Comparison of ENCODE assay signal across 8 cellular contexts in the genomic region with DNA sequence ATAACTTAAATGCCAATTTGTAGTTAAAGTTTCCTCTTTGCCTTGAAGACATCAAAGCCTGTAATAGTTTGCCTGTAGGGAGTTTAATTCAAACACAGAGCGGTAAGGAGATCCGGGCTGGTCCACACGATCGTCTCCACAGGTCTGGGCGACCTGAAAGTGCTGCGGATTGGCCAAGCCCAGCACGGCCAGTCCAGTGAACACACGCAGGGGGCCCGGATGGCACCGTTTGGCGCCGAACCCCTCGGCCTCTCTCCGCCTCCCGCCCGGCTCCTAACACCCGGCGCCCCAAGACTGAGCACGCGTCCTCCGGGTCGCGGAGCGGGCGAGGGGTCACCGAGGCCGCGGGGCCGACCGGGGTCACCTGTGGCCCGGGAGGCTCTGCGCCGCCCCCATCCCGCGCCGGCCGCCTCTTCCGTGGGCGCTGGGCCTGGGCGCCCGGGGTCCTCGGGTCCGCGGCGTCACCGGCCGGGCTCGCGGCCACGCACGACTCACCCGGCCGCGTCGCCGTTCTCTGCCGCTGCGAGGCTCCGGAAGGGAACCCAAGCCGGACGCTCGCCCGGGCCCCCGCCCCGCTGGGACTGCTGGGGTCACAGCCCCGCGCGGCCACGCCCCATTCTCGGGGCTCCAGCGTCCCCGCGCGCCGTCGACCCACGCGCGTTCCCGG. TPM values are rescaled to one million over a fixed set of nuclear protein-coding genes. Genes with fewer than 3 reads are reported as not detected.
DNase-seq lines count a peak whose midpoint lies in the region; ATAC-seq, FAIRE-seq and TF ChIP-seq lines count a peak whose summit lies in the region.

No MANE protein-coding gene starts in this region.

- H3K27ac Mint-ChIP-seq in T-helper 17 cell, result peak overlapping the region; percentile 66
- H3K27ac Mint-ChIP-seq in astrocyte (ENCODE audit: unreplicated experiment), result peak overlapping the region; percentile 77

- no peaks in the 10 kb centered on the region for H3K9me3 ChIP-seq in T-helper 17 cell (ENCODE audit: control insufficient read depth, low read length, poor library complexity, severe bottlenecking)
- H3K9me3 ChIP-seq in astrocyte (ENCODE audit: insufficient read depth, low read depth, low read length), result no peaks in the 10 kb centered on the region
- H3K9me3 ChIP-seq in right cardiac atrium (ENCODE audit: control insufficient read depth, low read length), result no peaks in the 10 kb centered on the region

- peaks cover 7% of the 10 kb centered on the region for H3K27me3 Mint-ChIP-seq in T-helper 17 cell
- H3K27me3 Mint-ChIP-seq in astrocyte (ENCODE audit: low read depth, unreplicated experiment), result no peaks in the 10 kb centered on the region

- TF ChIP-seq CTCF in astrocyte (IDR thresholded peaks at IDR 0.05; ENCODE audit: insufficient read depth, low read depth, low read length), result no peak

- H3K4me3 Mint-ChIP-seq in T-helper 17 cell (peak overlapping the region; percentile 93), astrocyte (ENCODE audit: unreplicated experiment) (peak overlapping the region; percentile 89)

- peaks cover 20% of the 10 kb centered on the region for H3K4me1 ChIP-seq in ACC112 (ENCODE audit: control insufficient read depth, insufficient read depth, low read length, unreplicated experiment)
- peaks cover 18% of the 10 kb centered on the region for H3K4me1 ChIP-seq in astrocyte (ENCODE audit: insufficient read depth, low read length)
- H3K4me1 ChIP-seq in right cardiac atrium (ENCODE audit: control insufficient read depth, insufficient read depth, low read length), result no peaks in the 10 kb centered on the region

- no peaks in the 10 kb centered on the region for H4K20me1 ChIP-seq in astrocyte (ENCODE audit: insufficient read depth, low read length)

- FAIRE-seq in astrocyte (lab: Jason Lieb, UNC), result no peak

- peaks cover 55% of the 10 kb centered on the region for H3K79me2 ChIP-seq in ACC112 (ENCODE audit: control insufficient read depth, insufficient read depth, low read length, unreplicated experiment)
- H3K79me2 ChIP-seq in astrocyte (ENCODE audit: insufficient read depth, low read length), result peaks cover 26% of the 10 kb centered on the region

- peak overlapping the region; percentile 83 for H2AFZ ChIP-seq in ACC112 (ENCODE audit: low read length, unreplicated experiment)
- H2AFZ ChIP-seq in astrocyte (ENCODE audit: low read depth, low read length), result peak overlapping the region; percentile 67

- no peaks in the 10 kb centered on the region for H3K36me3 Mint-ChIP-seq in T-helper 17 cell (ENCODE audit: low read depth)
- H3K36me3 Mint-ChIP-seq in astrocyte (ENCODE audit: low read depth, unreplicated experiment), result peaks cover 2% of the 10 kb centered on the region

- H3K36me3 ChIP-seq in ACC112 (ENCODE audit: insufficient read depth, low read length) (no peaks in the 10 kb centered on the region), astrocyte (ENCODE audit: insufficient read depth, low read length) (no peaks in the 10 kb centered on the region)

- peak overlapping the region; percentile 86 for H3K4me2 ChIP-seq in astrocyte (ENCODE audit: low read length)

- peaks cover 14% of the 10 kb centered on the region for H3K4me1 Mint-ChIP-seq in T-helper 17 cell
- H3K4me1 Mint-ChIP-seq in astrocyte (ENCODE audit: low read depth, unreplicated experiment), result peaks cover 4% of the 10 kb centered on the region

- H3K4me3 ChIP-seq in ACC112 (ENCODE audit: low read depth, low read length) (peak overlapping the region; percentile 86), astrocyte (ENCODE audit: insufficient read depth, low read depth, low read length) (peak overlapping the region; percentile 70), right cardiac atrium (ENCODE audit: low read length) (peak overlapping the region; percentile 90)

- no peaks in the 10 kb centered on the region for H3K9me3 Mint-ChIP-seq in astrocyte (ENCODE audit: unreplicated experiment)

- H3K27ac ChIP-seq in ACC112 (ENCODE audit: low read depth, low read length), result peak overlapping the region; percentile 82
- H3K27ac ChIP-seq in astrocyte (ENCODE audit: low read depth, low read length), result peak overlapping the region; percentile 78
- peak overlapping the region; percentile 82 for H3K27ac ChIP-seq in right cardiac atrium (ENCODE audit: low read length)

- ATAC-seq in T-helper 17 cell (peak; percentile 62), right cardiac atrium (peak; percentile 90 to 92), HG03039 (IDR thresholded peaks at IDR 0.05; ENCODE audit: unreplicated experiment) (no peak)

- DNase-seq in HCEC 1CT (peak; percentile 27), T-helper 17 cell (peak in 2 of 3 donors; percentile 21 to 31), astrocyte (ENCODE audit: low read depth) (peak; percentile 42), right cardiac atrium (peak; percentile 86 to 94 (median 94)), posterior vena cava (ENCODE audit: low spot score) (peak; percentile 95), DMS153 treated with DMSO at 0.1 percent for 48 hours (lab: John Stamatoyannopoulos, UW; ENCODE audit: unreplicated experiment) (no peak)

- H3K27me3 ChIP-seq in ACC112 (ENCODE audit: insufficient read depth, low read length) (no peaks in the 10 kb centered on the region), astrocyte (ENCODE audit: insufficient read depth, low read length) (no peaks in the 10 kb centered on the region), right cardiac atrium (ENCODE audit: control insufficient read depth, insufficient read depth) (no peaks in the 10 kb centered on the region)

- H3K9ac ChIP-seq in astrocyte (ENCODE audit: low read length), result peak overlapping the region; percentile 85

- WGBS in right cardiac atrium, result under 1% methylated on average over 80 of the region's 80 CpGs

- intact Hi-C loops in right cardiac atrium (cut with DNase I), result no loop called here
- intact Hi-C loops in posterior vena cava (cut with DNase I), result no loop called here

RNA-seq across cellular contexts. Expression of gene SERPINB6, which starts 0.5 kb away (rescaled TPM):
- total RNA-seq in T-helper 17 cell (10 to 100 TPM in 1 of 2 donors, 1 to 10 TPM in 1; 9.1 to 26.4 TPM), astrocyte (68.4 and 75.3 TPM in 2 replicates), right cardiac atrium (100 to 1,000 TPM; 181 to 265 (median 207) TPM), posterior vena cava (10 to 100 TPM; 90.7 to 98.3 TPM)
- polyA plus RNA-seq in right cardiac atrium, result 172 TPM

RNA-seq across cellular contexts. Expression of gene NQO2, which starts 28.8 kb away (rescaled TPM):
- total RNA-seq in T-helper 17 cell, result 10 to 100 TPM in 1 of 2 donors, 1 to 10 TPM in 1; 9.2 to 14.2 TPM
- total RNA-seq in astrocyte, result 9.4 and 12.4 TPM in 2 replicates
- 10 to 100 TPM; 38.1 to 60.6 (median 46.8) TPM for total RNA-seq in right cardiac atrium
- 71.0 TPM for polyA plus RNA-seq in right cardiac atrium
- total RNA-seq in posterior vena cava, result 10 to 100 TPM; 27.7 to 42.4 TPM
